Comparison of ENCODE assay signal across 8 cellular contexts in genomic region chr12:122836027-122836921, GRCh38. TPM values are rescaled to one million over a fixed set of nuclear protein-coding genes. Genes with fewer than 3 reads are reported as not detected.
DNase-seq lines count a peak whose midpoint lies in the region; ATAC-seq and TF ChIP-seq lines count a peak whose summit lies in the region.

No MANE protein-coding gene starts in this region.

- no peaks in the 10 kb centered on the region for H3K36me3 ChIP-seq in Panc1 (ENCODE audit: control insufficient read depth, insufficient read depth, low read length)
- no peaks in the 10 kb centered on the region for H3K36me3 ChIP-seq in adrenal gland (replicated peaks in 1 of 2)

- POLR2A ChIA-PET in Panc1 (lab: Charles Lee), result interaction anchor here (0.7 kb wide), 1 partner anchor 9 kb away, joined by 6 read pairs; no protein-coding TSS in a partner anchor

- CTCF ChIA-PET in Panc1 (lab: Charles Lee), result interaction anchor here (0.6 to 0.7 kb wide), 2 partner anchors 9 to 11 kb away, joined by 3 to 4 read pairs; no protein-coding TSS in a partner anchor

- TF ChIP-seq POLR2A in adrenal gland (IDR thresholded peaks at IDR 0.05), result peak in 1 of 2 donors; percentile 82

- H3K27ac ChIP-seq in Panc1 (ENCODE audit: low read length), result peak overlapping the region; percentile 65
- H3K27ac ChIP-seq in adrenal gland, result peak overlapping the region; percentile 77 to 94 (median 78)
- peak overlapping the region; percentile 84 for H3K27ac ChIP-seq in right cardiac atrium (ENCODE audit: low read length)

- 0 to 1% (median 0%) methylated on average over 28 to 42 of the region's 42 CpGs for WGBS in adrenal gland, 4 donors
- under 1% methylated on average over 42 of the region's 42 CpGs for WGBS in right cardiac atrium

- intact Hi-C loops in Panc1 (cut with micrococcal nuclease; ENCODE audit: unreplicated experiment) (no loop called here), adrenal gland (cut with DNase I) (no loop called here), right cardiac atrium (cut with DNase I) (no loop called here)

- H3K4me3 ChIP-seq in Panc1 (ENCODE audit: low read depth in 2 of 2, low read length in 2 of 2) (peak overlapping the region; percentile 65 to 71), adrenal gland (peak overlapping the region in 3 of 4 donors; percentile 2 to 91 (median 43)), right cardiac atrium (ENCODE audit: low read length) (peak overlapping the region; percentile 89)

- H3K4me1 ChIP-seq in Panc1 (ENCODE audit: control insufficient read depth, insufficient read depth, low read length) (peaks cover 24% of the 10 kb centered on the region), adrenal gland (replicated peaks in 1 of 2) (peaks cover 17 to 22% of the 10 kb centered on the region in 2 donors), right cardiac atrium (ENCODE audit: control insufficient read depth, insufficient read depth, low read length) (peaks cover 2% of the 10 kb centered on the region)

- no TSS peak for BruUV-seq in Panc1 (replicated peaks; lab: Mats Ljungman, UMichigan)

- no peaks in the 10 kb centered on the region for H3K27me3 ChIP-seq in Panc1 (ENCODE audit: control insufficient read depth, insufficient read depth, low read length)
- H3K27me3 ChIP-seq in adrenal gland, result no peaks in the 10 kb centered on the region
- H3K27me3 ChIP-seq in right cardiac atrium (ENCODE audit: control insufficient read depth, insufficient read depth), result no peaks in the 10 kb centered on the region

- ATAC-seq in HG02759 (IDR thresholded peaks at IDR 0.05; ENCODE audit: unreplicated experiment), result peak; percentile 57
- ATAC-seq in Panc1, result peak; percentile 54
- ATAC-seq in right cardiac atrium, result peak; percentile 5 to 22
- ATAC-seq in HG02623 (IDR thresholded peaks at IDR 0.05; ENCODE audit: unreplicated experiment), result no peak

- in situ Hi-C loops in Panc1 (cut with HindIII; ENCODE audit: low pct_unique_long_range_greater_than_20kb, low sequenced_read_pairs), result no loop called here

- TF ChIP-seq CTCF in Panc1 (IDR thresholded peaks at IDR 0.05) (no peak), adrenal gland (IDR thresholded peaks at IDR 0.05) (no peak)

- H3K9me3 ChIP-seq in Panc1 (ENCODE audit: control insufficient read depth, insufficient read depth, low read depth, low read length) (no peaks in the 10 kb centered on the region), adrenal gland (replicated peaks in 1 of 3) (no peaks in the 10 kb centered on the region), right cardiac atrium (ENCODE audit: control insufficient read depth, low read length) (no peaks in the 10 kb centered on the region)

- DNase-seq in ELF-1 (ENCODE audit: low read depth, low spot score), result peak; percentile 33
- DNase-seq in Panc1 (ENCODE audit: low read depth, low spot score), result no peak
- peak; percentile 50 to 74 (median 67) for DNase-seq in adrenal gland
- DNase-seq in right cardiac atrium, result peak in 2 of 3 donors; percentile 58 to 70
- DNase-seq in renal cortical epithelial cell (ENCODE audit: low read depth), result peak; percentile 52
- DNase-seq in AG08395 (ENCODE audit: low spot score), result no peak

RNA-seq across cellular contexts. Expression of gene HIP1R, which starts 1.0 kb away (rescaled TPM):
- total RNA-seq in Panc1 (2021; ENCODE audit: unreplicated experiment), result 36.7 TPM
- 32.8 TPM for polyA plus RNA-seq in Panc1 (2012; ENCODE audit: insufficient read length)
- total RNA-seq in adrenal gland, result 100 to 1,000 TPM in 1 of 8 donors, 10 to 100 TPM in 7; 32.2 to 107 (median 41.3) TPM
- 10 to 100 TPM; 21.6 to 70.9 (median 57.5) TPM for polyA plus RNA-seq in adrenal gland
- total RNA-seq in right cardiac atrium, result 10 to 100 TPM; 25.0 to 48.7 (median 34.2) TPM
- polyA plus RNA-seq in right cardiac atrium, result 34.9 TPM
- total RNA-seq in renal cortical epithelial cell, result 90.6 and 93.9 TPM in 2 replicates

RNA-seq across cellular contexts. Expression of gene VPS37B, which starts 59.6 kb away (rescaled TPM):
- total RNA-seq in Panc1 (2021; ENCODE audit: unreplicated experiment), result 76.7 TPM
- polyA plus RNA-seq in Panc1 (2012; ENCODE audit: insufficient read length), result 70.8 TPM
- 10 to 100 TPM; 21.8 to 46.1 (median 30.7) TPM for total RNA-seq in adrenal gland
- 10 to 100 TPM; 11.0 to 52.4 (median 25.7) TPM for polyA plus RNA-seq in adrenal gland
- total RNA-seq in right cardiac atrium, result 10 to 100 TPM; 17.9 to 22.2 (median 18.9) TPM
- polyA plus RNA-seq in right cardiac atrium, result 21.1 TPM
- total RNA-seq in renal cortical epithelial cell, result 14.1 and 25.8 TPM in 2 replicates

Comparison
In these comparisons a context has a peak if more than half of its experiments do, and no peak if none do; other contexts are left out.
1. DNase-seq: peak in ELF-1 (single experiment), adrenal gland (7 of 7), right cardiac atrium (2 of 3) and renal cortical epithelial cell (single experiment); none in Panc1 (single experiment) and AG08395 (single experiment).
2. Peak in every context shown above with its lines, with median percentiles within 50 percentile points of each other: H3K27ac ChIP-seq and H3K4me3 ChIP-seq.